ENCODE assay signal across 22 cellular contexts in the genomic region with DNA sequence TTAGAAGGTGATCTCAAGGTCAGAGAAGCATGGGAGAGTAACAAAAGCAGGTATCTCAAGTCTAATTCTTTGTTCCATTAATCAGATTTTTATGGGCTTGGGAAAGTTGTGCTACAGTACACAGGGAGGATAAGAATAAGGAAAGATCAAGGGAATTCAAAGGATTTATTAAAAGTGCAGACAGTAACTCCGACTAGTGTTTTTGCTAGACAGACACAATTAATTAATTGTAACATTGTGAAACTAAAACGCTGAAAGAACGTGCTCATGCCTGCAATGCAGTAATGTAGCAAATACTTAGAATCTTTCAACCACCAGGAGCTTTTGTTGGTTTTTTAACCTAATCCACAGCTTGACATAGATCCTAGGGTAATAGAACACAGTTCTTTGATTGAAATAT.
"Had no signal": no experiment of that assay in that cellular context is flagged by ENCODE, and none has a peak within 500 bp of the region (broad histone marks: within the 10 kb centered on the region; RNA-seq: fewer than 3 reads in every experiment).

No MANE protein-coding gene starts in this region.

- H3K9me3 ChIP-seq: gastrocnemius medialis, left lung, stomach, thyroid gland had no signal

- H3K4me1 Mint-ChIP-seq: naive thymus-derived CD8-positive, alpha-beta T cell; stimulated activated effector memory CD8-positive, alpha-beta T cell treated with anti-CD3 and anti-CD28 coated beads, Interleukin-12 subunit alpha, Interleukin-12 subunit beta, amount 100 ng/mL, for 72 hours had no signal

- H3K9ac ChIP-seq: parathyroid adenoma had no signal

- DNase-seq: dermis blood vessel endothelial cell; effector memory CD4-positive, alpha-beta T cell; foreskin fibroblast; gastrocnemius medialis; head of caudate nucleus; kidney; left lung; mesenchymal stem cell; naive thymus-derived CD8-positive, alpha-beta T cell; stimulated activated CD4-positive, alpha-beta T cell treated with anti-CD3 and anti-CD28 coated beads, Interleukin-2, amount 100 ng/mL, for 24 hours; stimulated activated CD4-positive, alpha-beta T cell treated with anti-CD3 and anti-CD28 coated beads, Interleukin-4, amount 100 ng/mL, for 24 hours; stimulated activated naive CD4-positive, alpha-beta T cell treated with Interleukin-2 at 50 U/mL for 16 hours; stomach; thyroid gland; trophoblast cell had no signal

- H3K27ac ChIP-seq: coronary artery, epithelial cell of prostate, gastrocnemius medialis, left lung, parathyroid adenoma, stomach, thyroid gland had no signal

- H3K4me3 ChIP-seq: coronary artery, gastrocnemius medialis, left lung, smooth muscle cell, stomach, thyroid gland had no signal

- H3K36me3 ChIP-seq: gastrocnemius medialis, left lung, stomach, thyroid gland had no signal

- H3K9me3 Mint-ChIP-seq: naive thymus-derived CD8-positive, alpha-beta T cell; neural crest cell had no signal

- H3K4me1 ChIP-seq: gastrocnemius medialis, left lung, parathyroid adenoma, stomach, thyroid gland had no signal

- H2AFZ ChIP-seq: parathyroid adenoma had no signal

- H3K4me2 ChIP-seq: smooth muscle cell had no signal

- H3K27ac Mint-ChIP-seq: naive thymus-derived CD8-positive, alpha-beta T cell; progenitor cell of endocrine pancreas; stimulated activated effector memory CD8-positive, alpha-beta T cell treated with anti-CD3 and anti-CD28 coated beads, Interleukin-12 subunit alpha, Interleukin-12 subunit beta, amount 100 ng/mL, for 72 hours had no signal

- H3K27me3 ChIP-seq: gastrocnemius medialis, left lung, stomach, thyroid gland had no signal

- H3K36me3 Mint-ChIP-seq: naive thymus-derived CD8-positive, alpha-beta T cell; stimulated activated effector memory CD8-positive, alpha-beta T cell treated with anti-CD3 and anti-CD28 coated beads, Interleukin-12 subunit alpha, Interleukin-12 subunit beta, amount 100 ng/mL, for 72 hours had no signal

- H3K4me3 Mint-ChIP-seq: naive thymus-derived CD8-positive, alpha-beta T cell; neural crest cell; stimulated activated effector memory CD8-positive, alpha-beta T cell treated with anti-CD3 and anti-CD28 coated beads, Interleukin-12 subunit alpha, Interleukin-12 subunit beta, amount 100 ng/mL, for 72 hours had no signal

- H3K79me2 ChIP-seq: parathyroid adenoma had no signal

- H3K27me3 Mint-ChIP-seq: naive thymus-derived CD8-positive, alpha-beta T cell; progenitor cell of endocrine pancreas had no signal
